ENCODE assay signal across 26 cellular contexts in the genomic region with DNA sequence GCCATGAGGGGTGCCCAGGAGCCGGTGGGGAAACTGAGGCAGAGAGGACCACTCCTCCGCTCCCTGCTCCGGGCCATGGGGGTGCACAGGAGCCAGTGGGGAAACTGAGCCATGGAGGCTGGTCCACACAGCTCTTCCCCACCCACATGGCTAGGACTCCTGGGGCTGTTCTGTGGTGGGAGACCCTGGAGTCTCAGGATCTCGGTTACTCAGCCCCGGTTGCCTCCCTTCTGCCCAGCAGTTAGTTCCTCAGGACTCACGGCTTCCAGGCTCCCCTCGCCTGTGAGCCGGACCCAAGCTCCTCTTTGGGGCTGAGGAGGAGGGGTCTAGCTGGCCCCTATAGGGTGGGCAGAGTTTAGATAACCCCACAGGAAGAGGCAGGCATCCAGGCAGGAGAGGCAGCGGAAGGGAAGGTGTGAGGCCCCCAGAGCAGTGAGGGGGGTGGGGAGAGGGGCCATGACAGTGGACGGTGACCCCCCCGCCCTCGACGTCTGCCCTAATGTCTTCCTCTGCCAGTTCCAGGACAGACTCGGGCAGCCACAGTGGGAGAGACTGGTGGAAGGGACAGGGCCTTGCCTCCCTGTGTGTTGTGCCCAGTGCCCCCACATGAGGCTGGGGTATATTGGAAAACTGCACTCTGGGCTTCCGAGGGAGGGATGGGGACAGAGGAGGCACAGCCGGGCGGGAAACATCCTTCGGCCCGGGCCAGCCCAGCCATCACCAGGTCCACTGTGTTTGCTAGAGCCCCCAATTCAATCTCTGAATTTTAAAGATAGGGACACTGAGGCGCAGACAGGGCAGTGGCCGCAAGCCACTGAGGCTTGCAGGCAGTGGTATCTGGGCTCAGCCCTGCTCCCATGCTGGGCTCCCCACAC. TPM values are rescaled to one million over a fixed set of nuclear protein-coding genes. Genes with fewer than 3 reads are reported as not detected.
A peak's percentile ranks its signal among the peaks of the same experiment; 100 is the strongest.
DNase-seq lines count a peak whose midpoint lies in the region; ATAC-seq lines count a peak whose summit lies in the region.
"Had no signal": no experiment of that assay in that cellular context is flagged by ENCODE, and none has a peak within 500 bp of the region (broad histone marks: within the 10 kb centered on the region; RNA-seq: fewer than 3 reads in every experiment).

No MANE protein-coding gene starts in this region.

- ATAC-seq in activated CD4-positive, CD25-positive, alpha-beta regulatory T cell treated with anti-CD3 and anti-CD28 coated beads, Interleukin-2, amount 50 U/mL, for 24 hours, result no peak
- no peak for ATAC-seq in sciatic nerve
- ATAC-seq: PC-3 had no signal

- peak; percentile 26 for DNase-seq in activated CD4-positive, CD25-positive, alpha-beta regulatory T cell treated with anti-CD3 and anti-CD28 coated beads, Interleukin-2, amount 50 U/mL, for 72 hours
- peak; percentile 25 for DNase-seq in D341Med (ENCODE audit: low spot score)
- DNase-seq in ecto neural progenitor cell (ENCODE audit: low spot score), result peak; percentile 41
- peak; percentile 45 for DNase-seq in sciatic nerve (ENCODE audit: low spot score)
- no peak for DNase-seq in NCI-H2227 (lab: John Stamatoyannopoulos, UW; ENCODE audit: unreplicated experiment)
- no peak for DNase-seq in ACHN
- DNase-seq in activated CD4-positive, alpha-beta T cell treated with anti-CD3 and anti-CD28 coated beads for 4 hours, result no peak
- DNase-seq: activated CD4-positive, alpha-beta memory T cell treated with anti-CD3 and anti-CD28 coated beads, Interleukin-2, amount 10 ng/mL, durations not matched to agents 7 days and 5 days; activated CD4-positive, CD25-positive, alpha-beta regulatory T cell; cerebellar nuclear complex; effector CD4-positive, alpha-beta T cell; erythroblast; GF-D8; KBM-7; mesendoderm; MG63; naive B cell; NCI-H1417 treated with DMSO at 0.1 percent for 48 hours; NCI-H2107; occipital lobe; PC-3; SIG-M5; stimulated activated CD4-positive, alpha-beta T cell treated with anti-CD3 and anti-CD28 coated beads, Interleukin-4, amount 100 ng/mL, for 1 hour; stimulated activated naive CD4-positive, alpha-beta T cell treated with Interleukin-2 at 50 U/mL for 16 hours had no signal

- intact Hi-C loops in sciatic nerve (cut with DNase I), result no loop called here

- in situ Hi-C loops in ACHN (cut with HindIII; ENCODE audit: low pct_ligation_motif_present, low pct_unique_long_range_greater_than_20kb, low sequenced_read_pairs), result no loop called here

RNA-seq across cellular contexts. Expression of a gene that starts 4.3 kb away (rescaled TPM):
- 2.4 TPM for total RNA-seq in sciatic nerve
- total RNA-seq: activated T-helper 1 cell treated with anti-CD3 and anti-CD28 coated beads, Interleukin-12 subunit alpha, Interleukin-12 subunit beta, Interleukin-2, Interleukin-4 antibody, amounts not matched to agents 30 ng/mL and 10 ng/mL and 1 ng/mL, durations not matched to agents 14 hours and 24 hours and 36 hours had no signal

Comparison
In these comparisons a context has a peak if more than half of its experiments do, and no peak if none do; other contexts are left out.
1. DNase-seq: peak in activated CD4-positive, CD25-positive, alpha-beta regulatory T cell treated with anti-CD3 and anti-CD28 coated beads, Interleukin-2, amount 50 U/mL, for 72 hours (single experiment), D341Med (single experiment), ecto neural progenitor cell (single experiment) and sciatic nerve (single experiment); none in NCI-H2227 (single experiment), ACHN (single experiment) and activated CD4-positive, alpha-beta T cell treated with anti-CD3 and anti-CD28 coated beads for 4 hours (0 of 2).